In the genomic region with DNA sequence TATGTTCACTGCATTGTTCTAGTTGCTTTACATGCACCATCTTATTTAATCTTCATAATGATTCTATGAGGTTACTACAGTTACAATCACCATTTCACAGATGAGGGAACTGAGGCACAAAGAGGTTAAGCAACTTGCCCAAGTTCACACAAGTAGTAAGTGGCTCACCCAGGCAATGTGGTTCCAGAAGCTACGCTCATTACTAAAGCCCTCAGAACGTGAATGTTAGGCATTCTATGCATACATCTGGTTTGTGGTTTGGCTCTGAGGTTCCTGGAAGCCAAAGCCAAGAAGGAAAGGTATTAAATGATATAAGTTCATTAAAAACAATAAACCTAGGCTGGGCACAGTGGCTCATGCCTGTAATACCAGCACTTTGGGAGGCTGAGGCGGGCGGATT, we compare ENCODE assay signal across 21 cellular contexts. TPM values are rescaled to one million over a fixed set of nuclear protein-coding genes. Genes with fewer than 3 reads are reported as not detected.
A peak's percentile ranks its signal among the peaks of the same experiment; 100 is the strongest.
DNase-seq lines count a peak whose midpoint lies in the region; ATAC-seq, FAIRE-seq and TF ChIP-seq lines count a peak whose summit lies in the region.
"Had no signal": no experiment of that assay in that cellular context is flagged by ENCODE, and none has a peak within 500 bp of the region (broad histone marks: within the 10 kb centered on the region; RNA-seq: fewer than 3 reads in every experiment).

No MANE protein-coding gene starts in this region.

- no peak for TF ChIP-seq POLR2A in H54 (IDR thresholded peaks at IDR 0.05; ENCODE audit: low read depth, low read length)

- H3K4me3 ChIP-seq in astrocyte (ENCODE audit: insufficient read depth, low read depth, low read length) (no peak overlapping the region), fibroblast of villous mesenchyme (ENCODE audit: low read depth, low read length) (no peak overlapping the region), A673 (ENCODE audit: low read depth, low read length, poor library complexity, severe bottlenecking) (no peak overlapping the region)
- H3K4me3 ChIP-seq: A549, left ventricle myocardium inferior, prostate gland had no signal

- peak; percentile 32 for DNase-seq in A172 (ENCODE audit: low spot score)
- peak; percentile 92 for DNase-seq in H4 (ENCODE audit: low spot score)
- DNase-seq in astrocyte (ENCODE audit: low read depth) = peak; percentile 94
- peak; percentile 73 for DNase-seq in fibroblast of villous mesenchyme (ENCODE audit: low read depth)
- no peak for DNase-seq in A673 (ENCODE audit: low spot score)
- DNase-seq in 8988T = no peak
- DNase-seq in H54 (ENCODE audit: insufficient read length, low spot score) = no peak
- DNase-seq in activated naive CD8-positive, alpha-beta T cell treated with anti-CD3 and anti-CD28 coated beads, Interleukin-2, amount 50 U/mL, for 24 hours = no peak
- DNase-seq: activated naive CD4-positive, alpha-beta T cell treated with Interleukin-2 at 50 U/mL for 16 hours; Caco-2; left ventricle myocardium inferior; naive thymus-derived CD4-positive, alpha-beta T cell; NCI-H2107; NCI-H774 had no signal

- no peaks in the 10 kb centered on the region for H3K79me2 ChIP-seq in astrocyte (ENCODE audit: insufficient read depth, low read length)

- CTCF ChIA-PET in A673 (lab: Charles Lee) = no interaction called here

- no peak overlapping the region for H3K27ac Mint-ChIP-seq in astrocyte (ENCODE audit: unreplicated experiment)
- no peak overlapping the region for H3K27ac Mint-ChIP-seq in activated naive CD8-positive, alpha-beta T cell treated with anti-CD3 and anti-CD28 coated beads, Interleukin-2, amount 50 U/mL, for 24 hours
- H3K27ac Mint-ChIP-seq: naive thymus-derived CD4-positive, alpha-beta T cell; T-helper 1 cell treated with Interleukin-12 subunit alpha and Interleukin-12 subunit beta and Interleukin-4 antibody, amounts not matched to agents 30 μg/mL and 1 μg/mL, for 36 hours had no signal

- no peaks in the 10 kb centered on the region for H3K36me3 ChIP-seq in astrocyte (ENCODE audit: insufficient read depth, low read length)
- H3K36me3 ChIP-seq in A673 (ENCODE audit: insufficient read depth, low read length, poor library complexity, severe bottlenecking) = no peaks in the 10 kb centered on the region
- H3K36me3 ChIP-seq: left ventricle myocardium inferior, prostate gland had no signal

- TF ChIP-seq CTCF in astrocyte (IDR thresholded peaks at IDR 0.05; ENCODE audit: insufficient read depth, low read depth, low read length) (no peak), fibroblast of villous mesenchyme (IDR thresholded peaks at IDR 0.05; ENCODE audit: insufficient read depth, low read depth, low read length) (no peak), A673 (conservative IDR thresholded peaks at IDR 0.05; ENCODE audit: low read depth, low read length) (no peak)

- no TSS peak for BruUV-seq in A673 (replicated peaks; lab: Mats Ljungman, UMichigan)

- intact Hi-C loops in A673 (cut with micrococcal nuclease; ENCODE audit: unreplicated experiment) = no loop called here

- no peaks in the 10 kb centered on the region for H3K4me1 ChIP-seq in astrocyte (ENCODE audit: insufficient read depth, low read length)
- no peaks in the 10 kb centered on the region for H3K4me1 ChIP-seq in A673 (ENCODE audit: insufficient read depth, low read length, poor library complexity, severe bottlenecking)
- H3K4me1 ChIP-seq: A549, Caco-2, left ventricle myocardium inferior, prostate gland had no signal

- H3K9me3 ChIP-seq in astrocyte (ENCODE audit: insufficient read depth, low read depth, low read length) (no peaks in the 10 kb centered on the region), A673 (ENCODE audit: low read depth, low read length, poor library complexity, severe bottlenecking) (no peaks in the 10 kb centered on the region)
- H3K9me3 ChIP-seq: A549, Caco-2, left ventricle myocardium inferior, prostate gland had no signal

- POLR2A ChIA-PET in A673 (lab: Charles Lee; ENCODE audit: low non-redundant PET) = no interaction called here

- H3K27me3 ChIP-seq in astrocyte (ENCODE audit: insufficient read depth, low read length) (peaks cover 23% of the 10 kb centered on the region), A673 (replicated peaks; ENCODE audit: insufficient read depth, low read depth, low read length, poor library complexity) (no peaks in the 10 kb centered on the region)

- no peaks in the 10 kb centered on the region for H4K20me1 ChIP-seq in astrocyte (ENCODE audit: insufficient read depth, low read length)

- H2AFZ ChIP-seq in astrocyte (ENCODE audit: low read depth, low read length) = no peak overlapping the region

- H3K27ac ChIP-seq in astrocyte (ENCODE audit: low read depth, low read length) (no peak overlapping the region), A673 (ENCODE audit: low read depth, low read length, poor library complexity, severe bottlenecking) (no peak overlapping the region)
- H3K27ac ChIP-seq: A549, left ventricle myocardium inferior, prostate gland had no signal

- H3K4me3 Mint-ChIP-seq in astrocyte (ENCODE audit: unreplicated experiment) = no peak overlapping the region
- H3K4me3 Mint-ChIP-seq in activated naive CD8-positive, alpha-beta T cell treated with anti-CD3 and anti-CD28 coated beads, Interleukin-2, amount 50 U/mL, for 24 hours = no peak overlapping the region
- H3K4me3 Mint-ChIP-seq: naive thymus-derived CD4-positive, alpha-beta T cell; T-helper 1 cell treated with Interleukin-12 subunit alpha and Interleukin-12 subunit beta and Interleukin-4 antibody, amounts not matched to agents 30 μg/mL and 1 μg/mL, for 36 hours had no signal

- H3K4me2 ChIP-seq in astrocyte (ENCODE audit: low read length) = no peak overlapping the region
- H3K4me2 ChIP-seq: A549 had no signal

- no peak overlapping the region for H3K9ac ChIP-seq in astrocyte (ENCODE audit: low read length)

- no peak for ATAC-seq in activated naive CD8-positive, alpha-beta T cell treated with anti-CD3 and anti-CD28 coated beads, Interleukin-2, amount 50 U/mL, for 24 hours
- ATAC-seq: A549; activated CD4-positive, CD25-positive, alpha-beta regulatory T cell treated with anti-CD3 and anti-CD28 coated beads, Interleukin-2, amount 50 U/mL, for 24 hours; naive thymus-derived CD4-positive, alpha-beta T cell had no signal

- H3K4me1 Mint-ChIP-seq in astrocyte (ENCODE audit: low read depth, unreplicated experiment) = peaks cover 6% of the 10 kb centered on the region
- H3K4me1 Mint-ChIP-seq in activated naive CD8-positive, alpha-beta T cell treated with anti-CD3 and anti-CD28 coated beads, Interleukin-2, amount 50 U/mL, for 24 hours = no peaks in the 10 kb centered on the region

- H3K27me3 Mint-ChIP-seq in astrocyte (ENCODE audit: low read depth, unreplicated experiment) = peaks cover 10% of the 10 kb centered on the region
- H3K27me3 Mint-ChIP-seq in activated naive CD8-positive, alpha-beta T cell treated with anti-CD3 and anti-CD28 coated beads, Interleukin-2, amount 50 U/mL, for 24 hours = peaks cover 9% of the 10 kb centered on the region

- H3K9me3 Mint-ChIP-seq in astrocyte (ENCODE audit: unreplicated experiment) = no peaks in the 10 kb centered on the region
- H3K9me3 Mint-ChIP-seq in activated naive CD8-positive, alpha-beta T cell treated with anti-CD3 and anti-CD28 coated beads, Interleukin-2, amount 50 U/mL, for 24 hours = no peaks in the 10 kb centered on the region
- H3K9me3 Mint-ChIP-seq: naive thymus-derived CD4-positive, alpha-beta T cell; T-helper 1 cell treated with Interleukin-12 subunit alpha and Interleukin-12 subunit beta and Interleukin-4 antibody, amounts not matched to agents 30 μg/mL and 1 μg/mL, for 36 hours had no signal

- H3K36me3 Mint-ChIP-seq in astrocyte (ENCODE audit: low read depth, unreplicated experiment) = no peaks in the 10 kb centered on the region
- H3K36me3 Mint-ChIP-seq in activated naive CD8-positive, alpha-beta T cell treated with anti-CD3 and anti-CD28 coated beads, Interleukin-2, amount 50 U/mL, for 24 hours (ENCODE audit: low read depth) = no peaks in the 10 kb centered on the region
- H3K36me3 Mint-ChIP-seq: naive thymus-derived CD4-positive, alpha-beta T cell had no signal

- FAIRE-seq in astrocyte (lab: Jason Lieb, UNC) (no peak), H54 (lab: Jason Lieb, UNC) (no peak)
- FAIRE-seq: A549, GM19239, HTR-8/SVneo had no signal

RNA-seq across cellular contexts. Expression of a gene that starts 14.4 kb away (rescaled TPM):
- not detected in 2 replicates for total RNA-seq in A172 (2014; rRNA removed; shearing (Covaris generic))
- total RNA-seq in H4 (2014; rRNA removed; shearing (Covaris generic)) = not detected in 2 replicates
- total RNA-seq in astrocyte (0.14 and 0.16 TPM in 2 replicates), fibroblast of villous mesenchyme (not detected in 2 replicates), A673 (2021) (not detected in 2 replicates)
- total RNA-seq: cerebellum; left ventricle myocardium inferior; naive thymus-derived CD4-positive, alpha-beta T cell had no signal

RNA-seq across cellular contexts. Expression of a gene that starts 31.2 kb away (rescaled TPM):
- total RNA-seq in A172 (2014; rRNA removed; shearing (Covaris generic)) = 13.1 and 15.8 TPM in 2 replicates
- 15.3 and 18.5 TPM in 2 replicates for total RNA-seq in H4 (2014; rRNA removed; shearing (Covaris generic))
- 48.6 and 49.2 TPM in 2 replicates for total RNA-seq in astrocyte
- total RNA-seq in fibroblast of villous mesenchyme = 25.0 and 27.7 TPM in 2 replicates
- 46.7 and 55.7 TPM in 2 replicates for total RNA-seq in A673 (2021)

Comparison
In these comparisons a context has a peak if more than half of its experiments do, and no peak if none do; other contexts are left out.
1. DNase-seq: peak in A172 (single experiment), H4 (single experiment), astrocyte (single experiment) and fibroblast of villous mesenchyme (single experiment); none in A673 (single experiment), 8988T (single experiment), H54 (single experiment) and activated naive CD8-positive, alpha-beta T cell treated with anti-CD3 and anti-CD28 coated beads, Interleukin-2, amount 50 U/mL, for 24 hours (single experiment).